Comparison of ENCODE assay signal across 28 cellular contexts in the genomic region with DNA sequence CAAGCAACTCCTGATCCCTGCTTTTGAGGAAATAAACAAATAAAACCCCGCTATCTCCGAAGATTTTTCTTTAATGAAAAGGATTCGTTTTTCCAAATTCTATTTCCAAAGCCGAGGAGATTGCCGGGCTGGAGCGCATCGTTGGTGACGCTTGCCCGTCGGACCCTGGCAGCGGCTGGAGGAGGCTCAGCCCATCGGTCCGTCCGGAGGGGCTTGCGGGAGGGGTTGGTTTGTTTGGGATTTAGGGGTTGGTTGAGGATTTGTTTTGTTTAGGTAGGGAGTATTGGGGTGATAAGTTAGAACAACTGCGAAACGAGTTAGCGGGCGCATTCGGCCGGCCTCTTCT. TPM values are rescaled to one million over a fixed set of nuclear protein-coding genes. Genes with fewer than 3 reads are reported as not detected.
DNase-seq lines count a peak whose midpoint lies in the region; ATAC-seq and TF ChIP-seq lines count a peak whose summit lies in the region.
"Had no signal": no experiment of that assay in that cellular context is flagged by ENCODE, and none has a peak within 500 bp of the region (broad histone marks: within the 10 kb centered on the region; RNA-seq: fewer than 3 reads in every experiment).

No MANE protein-coding gene starts in this region.

- DNase-seq in GM23338 (ENCODE audit: low spot score) (no peak), neural crest cell (ENCODE audit: low read depth, low spot score) (no peak), lower lobe of right lung (no peak), COLO829 (ENCODE audit: low spot score) (no peak), iPS-NIHi7 (ENCODE audit: extremely low spot score) (no peak)
- DNase-seq: activated CD4-positive, alpha-beta memory T cell treated with anti-CD3 and anti-CD28 coated beads, Interleukin-2, amount 10 ng/mL, durations not matched to agents 7 days and 5 days; CD8-positive, alpha-beta T cell; DMS153; GOT3; KBM-7; MG63; NCI-H1105 treated with DMSO at 0.1 percent for 48 hours; NCI-H2029 treated with DMSO at 0.1 percent for 48 hours; NCI-H2227 treated with DMSO at 0.1 percent for 48 hours; NCI-H748 treated with DMSO at 0.1 percent for 48 hours; ovary; stomach; T-cell had no signal

- no peaks in the 10 kb centered on the region for H3K9me2 ChIP-seq in GM23338 (ENCODE audit: insufficient read depth)

- intact Hi-C loops in lower lobe of right lung (cut with DNase I) = no loop called here

- no peak overlapping the region for H3K27ac ChIP-seq in GM23338 (ENCODE audit: low read depth)
- no peak overlapping the region for H3K27ac ChIP-seq in lower lobe of right lung
- H3K27ac ChIP-seq: cardiac muscle cell, ovary, SJSA1, skin epidermis, stomach, tibial nerve had no signal

- H3K36me3 Mint-ChIP-seq in GM23338 (ENCODE audit: low read depth) (peaks cover 17% of the 10 kb centered on the region), brain (peaks cover 22% of the 10 kb centered on the region), neural crest cell (ENCODE audit: low read depth) (peaks cover 36% of the 10 kb centered on the region)

- H3K4me1 ChIP-seq in GM23338 (ENCODE audit: insufficient read depth) (peaks cover 62% of the 10 kb centered on the region), iPS-15b (ENCODE audit: control insufficient read depth, insufficient read depth, low read length) (peaks cover 25% of the 10 kb centered on the region), lower lobe of right lung (peaks cover 5% of the 10 kb centered on the region)

- H3K27ac Mint-ChIP-seq in GM23338 = no peak overlapping the region
- peak overlapping the region in 3 of 5 experiments; percentile 48 to 99 (median 93) for H3K27ac Mint-ChIP-seq in brain
- peak overlapping the region; percentile 96 for H3K27ac Mint-ChIP-seq in neural crest cell (ENCODE audit: unreplicated experiment)
- H3K27ac Mint-ChIP-seq: activated CD4-positive, alpha-beta memory T cell treated with anti-CD3 and anti-CD28 coated beads, Interleukin-2, amount 10 ng/mL, durations not matched to agents 7 days and 5 days; activated naive CD4-positive, alpha-beta T cell treated with anti-CD3 and anti-CD28 coated beads, Interleukin-2, amount 50 U/mL, for 72 hours; activated T-helper 2 cell treated with anti-CD3 and anti-CD28 coated beads, Interferon-gamma antibody, Interleukin-2, Interleukin-4, amounts not matched to agents 10 μg/mL and 5 μg/mL and 100 μg/mL, durations not matched to agents 14 hours and 24 hours and 36 hours; CD8-positive, alpha-beta T cell; T-cell had no signal

- H2AFZ ChIP-seq in GM23338 = no peak overlapping the region

- peaks cover 37% of the 10 kb centered on the region for H3F3A ChIP-seq in GM23338 (replicated peaks; ENCODE audit: low read depth)

- no peak for TF ChIP-seq CTCF in GM23338 (conservative IDR thresholded peaks at IDR 0.05; ENCODE audit: low read depth in 2 of 2)
- TF ChIP-seq CTCF in brain (conservative IDR thresholded peaks at IDR 0.05) = no peak
- TF ChIP-seq CTCF in neural crest cell (conservative IDR thresholded peaks at IDR 0.05) = no peak
- TF ChIP-seq CTCF in lower lobe of right lung (IDR thresholded peaks at IDR 0.05) = no peak

- peak overlapping the region; percentile 91 for H3K4me2 ChIP-seq in GM23338

- H3K9me3 Mint-ChIP-seq in GM23338 (no peaks in the 10 kb centered on the region), brain (peaks cover 0 to 8% (median 0%) of the 10 kb centered on the region in 5 experiments), neural crest cell (no peaks in the 10 kb centered on the region)
- H3K9me3 Mint-ChIP-seq: activated CD4-positive, alpha-beta memory T cell treated with anti-CD3 and anti-CD28 coated beads, Interleukin-2, amount 10 ng/mL, durations not matched to agents 7 days and 5 days; activated naive CD4-positive, alpha-beta T cell treated with anti-CD3 and anti-CD28 coated beads, Interleukin-2, amount 50 U/mL, for 72 hours; activated T-helper 2 cell treated with anti-CD3 and anti-CD28 coated beads, Interferon-gamma antibody, Interleukin-2, Interleukin-4, amounts not matched to agents 10 μg/mL and 5 μg/mL and 100 μg/mL, durations not matched to agents 14 hours and 24 hours and 36 hours; CD8-positive, alpha-beta T cell; T-cell had no signal

- H3K79me2 ChIP-seq in GM23338 (replicated peaks; ENCODE audit: insufficient read depth) = no peaks in the 10 kb centered on the region

- H3K27me3 Mint-ChIP-seq in GM23338 (ENCODE audit: insufficient read depth, low read depth, poor library complexity) = peaks cover 91% of the 10 kb centered on the region
- H3K27me3 Mint-ChIP-seq in brain = peaks cover 66% of the 10 kb centered on the region
- peaks cover 65% of the 10 kb centered on the region for H3K27me3 Mint-ChIP-seq in neural crest cell (ENCODE audit: low read depth)
- H3K27me3 Mint-ChIP-seq: T-cell had no signal

- H3K36me3 ChIP-seq in GM23338 (ENCODE audit: insufficient read depth) (peaks cover 10% of the 10 kb centered on the region; the same call in 1 of the 2 replicates), iPS-15b (ENCODE audit: control insufficient read depth, insufficient read depth, low read length) (peaks cover 18% of the 10 kb centered on the region), lower lobe of right lung (peaks cover 46% of the 10 kb centered on the region)
- H3K36me3 ChIP-seq: ovary had no signal

- H3K27me3 ChIP-seq in GM23338 (ENCODE audit: insufficient read depth) = peaks cover 100% of the 10 kb centered on the region
- H3K27me3 ChIP-seq in iPS-15b (ENCODE audit: control insufficient read depth, insufficient read depth, low read length) = peaks cover 94% of the 10 kb centered on the region
- no peaks in the 10 kb centered on the region for H3K27me3 ChIP-seq in lower lobe of right lung (ENCODE audit: low read depth)
- H3K27me3 ChIP-seq: ovary, tibial nerve had no signal

- H3K9ac ChIP-seq in iPS-15b (ENCODE audit: low read depth, low read length) = peak overlapping the region; percentile 37

- H3K4me3 ChIP-seq in GM23338 (peak overlapping the region; percentile 64), iPS-15b (ENCODE audit: low read depth, low read length) (peak overlapping the region; percentile 39), lower lobe of right lung (no peak overlapping the region)
- H3K4me3 ChIP-seq: MG63, ovary, SJSA1, skin epidermis, stomach, tibial nerve had no signal

- peaks cover 55% of the 10 kb centered on the region for H3K4me1 Mint-ChIP-seq in GM23338
- H3K4me1 Mint-ChIP-seq in brain = peaks cover 58% of the 10 kb centered on the region
- H3K4me1 Mint-ChIP-seq in neural crest cell = peaks cover 57% of the 10 kb centered on the region
- H3K4me1 Mint-ChIP-seq: activated CD4-positive, alpha-beta memory T cell treated with anti-CD3 and anti-CD28 coated beads, Interleukin-2, amount 10 ng/mL, durations not matched to agents 7 days and 5 days had no signal

- H3K9me3 ChIP-seq in iPS-15b (ENCODE audit: control insufficient read depth, insufficient read depth, low read length) = no peaks in the 10 kb centered on the region
- H3K9me3 ChIP-seq in lower lobe of right lung = no peaks in the 10 kb centered on the region
- H3K9me3 ChIP-seq: MG63, ovary, SJSA1, stomach, tibial nerve had no signal

- peaks cover 38% of the 10 kb centered on the region for H4K20me1 ChIP-seq in GM23338 (replicated peaks; ENCODE audit: insufficient read depth)

- no peak for ATAC-seq in GM23338
- no peak for ATAC-seq in lower lobe of right lung
- no peak for ATAC-seq in GM21390 (IDR thresholded peaks at IDR 0.05; ENCODE audit: unreplicated experiment)
- ATAC-seq: activated CD4-positive, CD25-positive, alpha-beta regulatory T cell treated with anti-CD3 and anti-CD28 coated beads, Interleukin-2, amount 50 U/mL, for 24 hours; activated naive CD4-positive, alpha-beta T cell treated with anti-CD3 and anti-CD28 coated beads, Interleukin-2, amount 50 U/mL, for 72 hours; CD8-positive, alpha-beta T cell; T-cell had no signal

- peak overlapping the region; percentile 74 for H3K4me3 Mint-ChIP-seq in GM23338
- peak overlapping the region in 4 of 5 experiments; percentile 71 to 92 (median 85) for H3K4me3 Mint-ChIP-seq in brain
- peak overlapping the region; percentile 94 for H3K4me3 Mint-ChIP-seq in neural crest cell
- H3K4me3 Mint-ChIP-seq: activated CD4-positive, alpha-beta memory T cell treated with anti-CD3 and anti-CD28 coated beads, Interleukin-2, amount 10 ng/mL, durations not matched to agents 7 days and 5 days; CD8-positive, alpha-beta T cell; T-cell had no signal

TF ChIP-seq in GM23338, 12 proteins besides CTCF, POLR2A, EP300 and RAD21 (continues in another document):
- peak; percentile 86 for TF ChIP-seq EZH2phosphoT487 (IDR thresholded peaks at IDR 0.05; ENCODE audit: unreplicated experiment)

RNA-seq across cellular contexts. Expression of a gene that starts 20.8 kb away (rescaled TPM):
- 45.3 and 47.8 TPM in 2 replicates for total RNA-seq in GM23338 (2014; rRNA removed; shearing (Covaris generic))
- 27.9 and 28.6 TPM in 2 replicates for polyA plus RNA-seq in GM23338 (2016; fragmentation: Nextera tagmentation; extraction: Ambion mirVana)
- 93.0 TPM for polyA plus RNA-seq in brain (ENCODE audit: insufficient read depth, low read depth, low replicate concordance)
- total RNA-seq in neural crest cell = 69.9 and 73.2 TPM in 2 replicates
- total RNA-seq in lower lobe of right lung = 49.0 TPM

RNA-seq across cellular contexts. Expression of a gene that starts 28.7 kb away (rescaled TPM):
- total RNA-seq in GM23338 (2014; rRNA removed; shearing (Covaris generic)) = 5.6 and 7.9 TPM in 2 replicates
- 2.7 TPM in 2 replicates for polyA plus RNA-seq in GM23338 (2016; fragmentation: Nextera tagmentation; extraction: Ambion mirVana)
- polyA plus RNA-seq in brain (ENCODE audit: insufficient read depth, low read depth, low replicate concordance) = 15.9 TPM
- 49.7 and 56.4 TPM in 2 replicates for total RNA-seq in neural crest cell
- 11.2 TPM for total RNA-seq in lower lobe of right lung

RNA-seq across cellular contexts. Expression of a gene that starts 51.6 kb away (rescaled TPM):
- total RNA-seq in GM23338 (2014; rRNA removed; shearing (Covaris generic)) = 21.4 and 25.3 TPM in 2 replicates
- polyA plus RNA-seq in GM23338 (2016; fragmentation: Nextera tagmentation; extraction: Ambion mirVana) (7.9 and 9.9 TPM in 2 replicates), brain (ENCODE audit: insufficient read depth, low read depth, low replicate concordance) (50.9 TPM)
- total RNA-seq in neural crest cell (43.0 and 45.6 TPM in 2 replicates), lower lobe of right lung (19.5 TPM)
